Comparison of ENCODE assay signal across 19 cellular contexts in genomic region chr11:121958323-121958977, GRCh38.
A peak's percentile ranks its signal among the peaks of the same experiment; 100 is the strongest.
DNase-seq lines count a peak whose midpoint lies in the region; TF ChIP-seq lines count a peak whose summit lies in the region.
"Had no signal": no experiment of that assay in that cellular context is flagged by ENCODE, and none has a peak within 500 bp of the region (broad histone marks: within the 10 kb centered on the region; RNA-seq: fewer than 3 reads in every experiment).

No MANE protein-coding gene starts in this region.

- H3K4me3 Mint-ChIP-seq in HFFc6 = no peak overlapping the region; the same call in 1 of the 2 replicates
- H3K4me3 Mint-ChIP-seq: CD4-positive, CD25-positive, alpha-beta regulatory T cell had no signal

- peaks cover 4% of the 10 kb centered on the region; the same call in 1 of the 2 replicates for H3K36me3 ChIP-seq in SJCRH30
- H3K36me3 ChIP-seq in fibroblast of lung (ENCODE audit: control insufficient read depth, insufficient read depth, low read length) = no peaks in the 10 kb centered on the region
- no peaks in the 10 kb centered on the region for H3K36me3 ChIP-seq in neural cell (ENCODE audit: insufficient read depth, low read length)
- H3K36me3 ChIP-seq: BE2C had no signal

- H3K9me2 ChIP-seq in neural cell (ENCODE audit: insufficient read depth, low read length) = no peaks in the 10 kb centered on the region

- peak overlapping the region; percentile 50 for H3K27ac ChIP-seq in SJCRH30
- H3K27ac ChIP-seq in fibroblast of lung (ENCODE audit: insufficient read depth, low read length) = no peak overlapping the region
- H3K27ac ChIP-seq in neural cell (ENCODE audit: low read length) = no peak overlapping the region
- H3K27ac ChIP-seq: A549, KMS-11 had no signal

- H3K27ac Mint-ChIP-seq in HFFc6 = no peak overlapping the region
- H3K27ac Mint-ChIP-seq: CD4-positive, CD25-positive, alpha-beta regulatory T cell had no signal

- H3K4me2 ChIP-seq in fibroblast of lung (ENCODE audit: extremely low read depth, insufficient read depth, low read length) (no peak overlapping the region), neural cell (ENCODE audit: low read length) (no peak overlapping the region)
- H3K4me2 ChIP-seq: A549, KMS-11 had no signal

- no peaks in the 10 kb centered on the region for H3K9me3 ChIP-seq in SJCRH30 (replicated peaks)
- H3K9me3 ChIP-seq in fibroblast of lung (ENCODE audit: control insufficient read depth, insufficient read depth, low read depth, low read length) = no peaks in the 10 kb centered on the region
- H3K9me3 ChIP-seq in neural cell (ENCODE audit: low read length) = no peaks in the 10 kb centered on the region
- H3K9me3 ChIP-seq: A549, BE2C had no signal

- no peaks in the 10 kb centered on the region for H3F3A ChIP-seq in neural cell (ENCODE audit: insufficient read depth, low read length, poor library complexity, severe bottlenecking)

- TF ChIP-seq EP300 in neural cell (conservative IDR thresholded peaks at IDR 0.05; ENCODE audit: poor library complexity, severe bottlenecking) = no peak

- peaks cover 43% of the 10 kb centered on the region for H3K4me1 Mint-ChIP-seq in HFFc6 (ENCODE audit: low read depth)
- H3K4me1 Mint-ChIP-seq: CD4-positive, CD25-positive, alpha-beta regulatory T cell had no signal

- H3K36me3 Mint-ChIP-seq in HFFc6 (ENCODE audit: low read depth) = no peaks in the 10 kb centered on the region
- H3K36me3 Mint-ChIP-seq: CD4-positive, CD25-positive, alpha-beta regulatory T cell had no signal

- no peaks in the 10 kb centered on the region for H3K79me2 ChIP-seq in fibroblast of lung (ENCODE audit: control insufficient read depth, insufficient read depth, low read length)
- H3K79me2 ChIP-seq in neural cell (replicated peaks; ENCODE audit: insufficient read depth, low read length) = no peaks in the 10 kb centered on the region

- DNase-seq in COLO829 (ENCODE audit: low spot score) (peak; percentile 86), SJCRH30 (no peak), fibroblast of lung (ENCODE audit: low read depth in 2 of 2) (no peak), NCI-H1694 treated with DMSO at 0.1 percent for 48 hours (lab: John Stamatoyannopoulos, UW) (no peak), HFFc6 (no peak)
- DNase-seq in activated CD4-positive, alpha-beta T cell treated with anti-CD3 and anti-CD28 coated beads, Interleukin-2, amount 50 U/mL, for 4 hours = no peak
- DNase-seq: BE2C; CD4-positive, CD25-positive, alpha-beta regulatory T cell; COR-L47; DMS79; H7; NCI-H1694; NCI-H446 treated with DMSO at 0.1 percent for 48 hours; NCI-H526 treated with DMSO at 0.1 percent for 48 hours; PC-3; Right ventricle myocardium superior had no signal

- H3K27me3 ChIP-seq in SJCRH30 (no peaks in the 10 kb centered on the region), fibroblast of lung (ENCODE audit: control insufficient read depth, insufficient read depth, low read length) (no peaks in the 10 kb centered on the region), neural cell (ENCODE audit: insufficient read depth, low read depth, low read length) (no peaks in the 10 kb centered on the region)
- H3K27me3 ChIP-seq: BE2C had no signal

- TF ChIP-seq CTCF in fibroblast of lung (conservative IDR thresholded peaks at IDR 0.05 in 1 of 2, IDR thresholded peaks at IDR 0.05 in 1 of 2; ENCODE audit: low read depth in 1 of 2, low read length in 2 of 2) = no peak
- no peak for TF ChIP-seq CTCF in neural cell (IDR thresholded peaks at IDR 0.05; ENCODE audit: poor library complexity, severe bottlenecking)
- TF ChIP-seq CTCF in HFFc6 (IDR thresholded peaks at IDR 0.05) = no peak

- TF ChIP-seq RAD21 in neural cell (conservative IDR thresholded peaks at IDR 0.05) = no peak

- no peaks in the 10 kb centered on the region for H3K9me3 Mint-ChIP-seq in HFFc6

- peak overlapping the region; percentile 45 for H2AFZ ChIP-seq in fibroblast of lung (ENCODE audit: low read length)
- peak overlapping the region; percentile 4 for H2AFZ ChIP-seq in neural cell (ENCODE audit: low read depth, low read length)

- H4K20me1 ChIP-seq in fibroblast of lung (ENCODE audit: control insufficient read depth, extremely low read depth, insufficient read depth, low read length) (no peaks in the 10 kb centered on the region), neural cell (ENCODE audit: insufficient read depth) (no peaks in the 10 kb centered on the region)

- H3K4me1 ChIP-seq in SJCRH30 = peaks cover 18% of the 10 kb centered on the region
- H3K4me1 ChIP-seq in fibroblast of lung (ENCODE audit: control insufficient read depth, extremely low read depth, insufficient read depth, low read length) = peaks cover 3% of the 10 kb centered on the region
- H3K4me1 ChIP-seq: A549 had no signal

- H3K27me3 Mint-ChIP-seq in HFFc6 (ENCODE audit: insufficient read depth) = peaks cover 2% of the 10 kb centered on the region; the same call in 1 of the 2 replicates
- H3K27me3 Mint-ChIP-seq: CD4-positive, CD25-positive, alpha-beta regulatory T cell had no signal

- H3K4me3 ChIP-seq in SJCRH30 (no peak overlapping the region), fibroblast of lung (replicated peaks in 1 of 4; ENCODE audit: control extremely low read depth in 1 of 4, insufficient read depth in 1 of 4, low read depth in 3 of 4, low read length in 4 of 4) (no peak overlapping the region), neural cell (ENCODE audit: low read length) (no peak overlapping the region)
- H3K4me3 ChIP-seq: A549 had no signal

- H3K9ac ChIP-seq in fibroblast of lung (ENCODE audit: insufficient read depth, low read length) (no peak overlapping the region), neural cell (ENCODE audit: low read length) (no peak overlapping the region)
- H3K9ac ChIP-seq: KMS-11 had no signal

TF ChIP-seq in neural cell, 6 proteins besides CTCF, POLR2A, EP300 and RAD21:
- no peak for TF ChIP-seq SMC3 (conservative IDR thresholded peaks at IDR 0.05; ENCODE audit: poor library complexity)
- no peak for TF ChIP-seq MXI1 (conservative IDR thresholded peaks at IDR 0.05; ENCODE audit: poor library complexity, severe bottlenecking)
- TF ChIP-seq TAF1 (IDR thresholded peaks at IDR 0.05; ENCODE audit: low read depth) = no peak
- TF ChIP-seq EZH2 (IDR thresholded peaks at IDR 0.05; ENCODE audit: borderline replicate concordance, insufficient read depth, low read length, poor library complexity, severe bottlenecking) = no peak
- TF ChIP-seq POLR2AphosphoS5 (IDR thresholded peaks at IDR 0.05) = no peak
- TF ChIP-seq, protein P1, sequence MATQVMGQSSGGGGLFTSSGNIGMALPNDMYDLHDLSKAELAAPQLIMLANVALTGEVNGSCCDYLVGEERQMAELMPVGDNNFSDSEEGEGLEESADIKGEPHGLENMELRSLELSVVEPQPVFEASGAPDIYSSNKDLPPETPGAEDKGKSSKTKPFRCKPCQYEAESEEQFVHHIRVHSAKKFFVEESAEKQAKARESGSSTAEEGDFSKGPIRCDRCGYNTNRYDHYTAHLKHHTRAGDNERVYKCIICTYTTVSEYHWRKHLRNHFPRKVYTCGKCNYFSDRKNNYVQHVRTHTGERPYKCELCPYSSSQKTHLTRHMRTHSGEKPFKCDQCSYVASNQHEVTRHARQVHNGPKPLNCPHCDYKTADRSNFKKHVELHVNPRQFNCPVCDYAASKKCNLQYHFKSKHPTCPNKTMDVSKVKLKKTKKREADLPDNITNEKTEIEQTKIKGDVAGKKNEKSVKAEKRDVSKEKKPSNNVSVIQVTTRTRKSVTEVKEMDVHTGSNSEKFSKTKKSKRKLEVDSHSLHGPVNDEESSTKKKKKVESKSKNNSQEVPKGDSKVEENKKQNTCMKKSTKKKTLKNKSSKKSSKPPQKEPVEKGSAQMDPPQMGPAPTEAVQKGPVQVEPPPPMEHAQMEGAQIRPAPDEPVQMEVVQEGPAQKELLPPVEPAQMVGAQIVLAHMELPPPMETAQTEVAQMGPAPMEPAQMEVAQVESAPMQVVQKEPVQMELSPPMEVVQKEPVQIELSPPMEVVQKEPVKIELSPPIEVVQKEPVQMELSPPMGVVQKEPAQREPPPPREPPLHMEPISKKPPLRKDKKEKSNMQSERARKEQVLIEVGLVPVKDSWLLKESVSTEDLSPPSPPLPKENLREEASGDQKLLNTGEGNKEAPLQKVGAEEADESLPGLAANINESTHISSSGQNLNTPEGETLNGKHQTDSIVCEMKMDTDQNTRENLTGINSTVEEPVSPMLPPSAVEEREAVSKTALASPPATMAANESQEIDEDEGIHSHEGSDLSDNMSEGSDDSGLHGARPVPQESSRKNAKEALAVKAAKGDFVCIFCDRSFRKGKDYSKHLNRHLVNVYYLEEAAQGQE (IDR thresholded peaks at IDR 0.05; ENCODE audit: borderline replicate concordance) = no peak
